Comparison of ENCODE assay signal across 1 cellular context in genomic region chr19:51470966-51471365, GRCh38.
A peak's percentile ranks its signal among the peaks of the same experiment; 100 is the strongest.
TF ChIP-seq lines count a peak whose summit lies in the region.

No MANE protein-coding gene starts in this region.

TF ChIP-seq in K562, 482 proteins besides CTCF, POLR2A, EP300 and RAD21 (continues in another document):
- TF ChIP-seq JUND (IDR thresholded peaks at IDR 0.05; ENCODE audit: borderline replicate concordance, low read depth, low read length) (peak; percentile 78), JUND (tag; IDR thresholded peaks at IDR 0.05; ENCODE audit: borderline replicate concordance, low read depth, low read length) (no peak; the same call in 2 of the 3 replicates), SLC30A9 (CRISPR knock-in tag; IDR thresholded peaks at IDR 0.05) (no peak), RB1 (IDR thresholded peaks at IDR 0.05; ENCODE audit: low read depth) (no peak), ZNF263 (CRISPR knock-in tag; IDR thresholded peaks at IDR 0.05; ENCODE audit: borderline replicate concordance) (peak; percentile 77), MNT (conservative IDR thresholded peaks at IDR 0.05) (peak; percentile 32 to 41; a peak in 2 of 4 replicates), NFIC (IDR thresholded peaks at IDR 0.05) (peak; percentile 62), KHSRP (IDR thresholded peaks at IDR 0.05) (no peak), MAFK (IDR thresholded peaks at IDR 0.05; ENCODE audit: low read length) (no peak; the same call in 1 of the 2 replicates), ARID3A (IDR thresholded peaks at IDR 0.05; ENCODE audit: borderline replicate concordance, low read depth, low read length) (peak; percentile 51; the same call in 1 of the 2 replicates), NCOA4 (IDR thresholded peaks at IDR 0.05; ENCODE audit: partially characterized antibody) (no peak), HDAC1 (IDR thresholded peaks at IDR 0.05) (peak in 1 of 2 experiments; percentile 48; a peak in 1 of 4 replicates), NR4A1 (CRISPR knock-in tag; IDR thresholded peaks at IDR 0.05) (no peak), NR4A1 (tag; IDR thresholded peaks at IDR 0.05) (0 out of 2 replicates have a peak, but pooled peaks have one; percentile 30), TEAD4 (IDR thresholded peaks at IDR 0.05; ENCODE audit: low read length) (peak; percentile 33; the same call in 1 of the 2 replicates), TEAD4 (CRISPR knock-in tag; IDR thresholded peaks at IDR 0.05; ENCODE audit: borderline replicate concordance) (no peak), TCF7L2 (IDR thresholded peaks at IDR 0.05; ENCODE audit: low read depth, low read length) (no peak), MYC (IDR thresholded peaks at IDR 0.05; ENCODE audit: low read depth, low read length) (0 out of 2 replicates have a peak, but pooled peaks have one; percentile 36), MYC (CRISPR knock-in tag; IDR thresholded peaks at IDR 0.05; ENCODE audit: borderline replicate concordance, low read depth) (no peak), SMARCE1 (IDR thresholded peaks at IDR 0.05) (peak; percentile 62; the same call in 1 of the 2 replicates), MTA3 (IDR thresholded peaks at IDR 0.05; ENCODE audit: borderline replicate concordance) (no peak), EHMT2 (IDR thresholded peaks at IDR 0.05) (peak; percentile 60; the same call in 1 of the 2 replicates), MTA1 (IDR thresholded peaks at IDR 0.05; ENCODE audit: borderline replicate concordance) (no peak), MAFG (tag; conservative IDR thresholded peaks at IDR 0.05) (no peak), MEIS2 (IDR thresholded peaks at IDR 0.05; ENCODE audit: partially characterized antibody) (peak; percentile 80), CAMTA2 (CRISPR knock-in tag; conservative IDR thresholded peaks at IDR 0.05) (no peak), CBFA2T2 (conservative IDR thresholded peaks at IDR 0.05) (0 out of 2 replicates have a peak, but pooled peaks have one; percentile 10), TRIM28 (IDR thresholded peaks at IDR 0.05) (no peak), MYNN (IDR thresholded peaks at IDR 0.05) (no peak), MYNN (CRISPR knock-in tag; IDR thresholded peaks at IDR 0.05) (no peak), ZNF407 (IDR thresholded peaks at IDR 0.05; ENCODE audit: low read depth) (no peak), KDM2B (CRISPR knock-in tag; IDR thresholded peaks at IDR 0.05) (no peak), HNRNPL (IDR thresholded peaks at IDR 0.05; ENCODE audit: low read depth, low read length) (no peak), MCM7 (IDR thresholded peaks at IDR 0.05) (no peak), RHOXF2B (CRISPR knock-in tag; conservative IDR thresholded peaks at IDR 0.05) (0 out of 2 replicates have a peak, but pooled peaks have one; percentile 46), ILK (tag; IDR thresholded peaks at IDR 0.05; ENCODE audit: borderline replicate concordance, low read depth) (no peak), DNMT1 (IDR thresholded peaks at IDR 0.05) (no peak), NCOR1 (IDR thresholded peaks at IDR 0.05) (peak; percentile 64), TRIM24 (IDR thresholded peaks at IDR 0.05) (peak; percentile 40 to 71; a peak in 2 of 4 replicates), FOXA3 (CRISPR knock-in tag; conservative IDR thresholded peaks at IDR 0.05 in 1 of 2, IDR thresholded peaks at IDR 0.05 in 1 of 2) (no peak), DPF2 (IDR thresholded peaks at IDR 0.05) (peak; percentile 67), TCFL5 (CRISPR knock-in tag; conservative IDR thresholded peaks at IDR 0.05) (no peak), ARID1B (IDR thresholded peaks at IDR 0.05) (peak; percentile 61), ATF1 (CRISPR knock-in tag; IDR thresholded peaks at IDR 0.05) (no peak), ATF1 (tag; IDR thresholded peaks at IDR 0.05) (peak; percentile 18; the same call in 1 of the 2 replicates), TFAM (CRISPR knock-in tag; conservative IDR thresholded peaks at IDR 0.05) (no peak), CEBPZ (IDR thresholded peaks at IDR 0.05; ENCODE audit: borderline replicate concordance, low read depth, low read length) (no peak), AFF1 (IDR thresholded peaks at IDR 0.05; ENCODE audit: low read depth in 1 of 2, partially characterized antibody in 2 of 2) (peak in 1 of 2 experiments; percentile 36), SMAD1 (IDR thresholded peaks at IDR 0.05; ENCODE audit: low read depth, low read length, partially characterized antibody) (no peak), TARDBP (IDR thresholded peaks at IDR 0.05) (no peak)
